Comparison of ENCODE assay signal across 13 cellular contexts in genomic region chr2:179446475-179447141, GRCh38.
A peak's percentile ranks its signal among the peaks of the same experiment; 100 is the strongest.
DNase-seq lines count a peak whose midpoint lies in the region; FAIRE-seq and TF ChIP-seq lines count a peak whose summit lies in the region.
"Had no signal": no experiment of that assay in that cellular context is flagged by ENCODE, and none has a peak within 500 bp of the region (broad histone marks: within the 10 kb centered on the region; RNA-seq: fewer than 3 reads in every experiment).

No MANE protein-coding gene starts in this region.

- WGBS in small intestine, 3 donors, result 9 to 53% (median 31%) methylated on average over 1 of the region's 1 CpG

- H3K27ac ChIP-seq in HEK293 (ENCODE audit: extremely low read depth, low read depth, low read length) (no peak overlapping the region), epithelial cell of prostate (peak overlapping the region; percentile 48), small intestine (ENCODE audit: low read depth in 1 of 2, low read length in 1 of 2) (no peak overlapping the region)
- H3K27ac ChIP-seq: GM23248 had no signal

- CTCF ChIA-PET in HEK293 (lab: Yijun Ruan, JAX), result interaction anchor here (1.5 to 3.0 kb wide), 2 partner anchors 24 to 651 kb away, joined by 5 to 9 read pairs; no protein-coding TSS in a partner anchor

- FAIRE-seq in RCC 7860 (lab: Jason Lieb, UNC), result peak; percentile 69
- FAIRE-seq in small intestine (lab: Jason Lieb, UNC), result no peak

- POLR2A ChIA-PET in HEK293 (lab: Yijun Ruan, JAX), result no interaction called here

- no peak for TF ChIP-seq CTCF in HEK293 (tag by site-specific recombination; IDR thresholded peaks at IDR 0.05)

- H3K4me1 ChIP-seq in HEK293 (ENCODE audit: control insufficient read depth, insufficient read depth, low read length), result peaks cover 3% of the 10 kb centered on the region; the same call in 1 of the 2 replicates
- H3K4me1 ChIP-seq in small intestine (ENCODE audit: control insufficient read depth in 2 of 2, insufficient read depth in 1 of 2, low read depth in 1 of 2, low read length in 1 of 2), result no peaks in the 10 kb centered on the region

- H3K36me3 ChIP-seq in HEK293 (ENCODE audit: control insufficient read depth in 2 of 2, insufficient read depth in 1 of 2, low read length in 2 of 2) (no peaks in the 10 kb centered on the region), small intestine (ENCODE audit: control insufficient read depth in 2 of 2, insufficient read depth in 2 of 2, low read length in 2 of 2) (no peaks in the 10 kb centered on the region)

- H3K9me3 ChIP-seq in HEK293 (ENCODE audit: control insufficient read depth, insufficient read depth, low read depth, low read length), result no peaks in the 10 kb centered on the region
- no peaks in the 10 kb centered on the region for H3K9me3 ChIP-seq in small intestine (ENCODE audit: control insufficient read depth, low read depth)

- DNase-seq in RCC 7860 (ENCODE audit: low spot score) (peak; percentile 9), epithelial cell of prostate (ENCODE audit: low read depth, low spot score) (peak; percentile 36), small intestine (peak; percentile 19), SHP77 treated with DMSO at 0.1 percent for 48 hours (lab: John Stamatoyannopoulos, UW) (no peak)
- DNase-seq in activated effector memory CD4-positive, alpha-beta T cell treated with anti-CD3 and anti-CD28 coated beads, Interleukin-2, amount 50 U/mL, for 16 hours, result no peak
- DNase-seq in stimulated activated CD4-positive, alpha-beta T cell treated with anti-CD3 and anti-CD28 coated beads, Interleukin-12 subunit alpha, Interleukin-12 subunit beta, amount 100 ng/mL, for 4 hours, result no peak
- DNase-seq: CD8-positive, alpha-beta memory T cell; GM23248; HFFc6; NCI-H187 treated with DMSO at 0.1 percent for 48 hours; NCI-H446 treated with DMSO at 0.1 percent for 48 hours; NCI-H774 had no signal

- H3K27me3 ChIP-seq in small intestine (ENCODE audit: control insufficient read depth in 2 of 2, insufficient read depth in 2 of 2, low read length in 2 of 2), result no peaks in the 10 kb centered on the region

- H3K4me3 ChIP-seq in HEK293 (ENCODE audit: low read depth, low read length), result no peak overlapping the region
- H3K4me3 ChIP-seq in small intestine (ENCODE audit: low read depth in 1 of 2, low read length in 2 of 2), result no peak overlapping the region
- H3K4me3 ChIP-seq: GM23248 had no signal

TF ChIP-seq in HEK293, 187 proteins besides CTCF, POLR2A, EP300 and RAD21 (continues in another document):
- TF ChIP-seq, protein P1, sequence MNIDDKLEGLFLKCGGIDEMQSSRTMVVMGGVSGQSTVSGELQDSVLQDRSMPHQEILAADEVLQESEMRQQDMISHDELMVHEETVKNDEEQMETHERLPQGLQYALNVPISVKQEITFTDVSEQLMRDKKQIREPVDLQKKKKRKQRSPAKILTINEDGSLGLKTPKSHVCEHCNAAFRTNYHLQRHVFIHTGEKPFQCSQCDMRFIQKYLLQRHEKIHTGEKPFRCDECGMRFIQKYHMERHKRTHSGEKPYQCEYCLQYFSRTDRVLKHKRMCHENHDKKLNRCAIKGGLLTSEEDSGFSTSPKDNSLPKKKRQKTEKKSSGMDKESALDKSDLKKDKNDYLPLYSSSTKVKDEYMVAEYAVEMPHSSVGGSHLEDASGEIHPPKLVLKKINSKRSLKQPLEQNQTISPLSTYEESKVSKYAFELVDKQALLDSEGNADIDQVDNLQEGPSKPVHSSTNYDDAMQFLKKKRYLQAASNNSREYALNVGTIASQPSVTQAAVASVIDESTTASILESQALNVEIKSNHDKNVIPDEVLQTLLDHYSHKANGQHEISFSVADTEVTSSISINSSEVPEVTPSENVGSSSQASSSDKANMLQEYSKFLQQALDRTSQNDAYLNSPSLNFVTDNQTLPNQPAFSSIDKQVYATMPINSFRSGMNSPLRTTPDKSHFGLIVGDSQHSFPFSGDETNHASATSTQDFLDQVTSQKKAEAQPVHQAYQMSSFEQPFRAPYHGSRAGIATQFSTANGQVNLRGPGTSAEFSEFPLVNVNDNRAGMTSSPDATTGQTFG (tag by site-specific recombination; IDR thresholded peaks at IDR 0.05; ENCODE audit: borderline replicate concordance), result no peak
- peak; percentile 66 for TF ChIP-seq ZXDB (tag by site-specific recombination; IDR thresholded peaks at IDR 0.05)
- TF ChIP-seq PRDM6 (tag by site-specific recombination; IDR thresholded peaks at IDR 0.05), result 0 out of 2 replicates have a peak, but pooled peaks have one; percentile 20
- TF ChIP-seq ZNF114 (tag by site-specific recombination; IDR thresholded peaks at IDR 0.05), result no peak
- 0 out of 2 replicates have a peak, but pooled peaks have one; percentile 33 for TF ChIP-seq BCL11B (tag by site-specific recombination; IDR thresholded peaks at IDR 0.05; ENCODE audit: low read depth)
- TF ChIP-seq ZNF140 (tag by site-specific recombination; IDR thresholded peaks at IDR 0.05), result no peak
- peak; percentile 77 for TF ChIP-seq FEZF1 (tag by site-specific recombination; IDR thresholded peaks at IDR 0.05)
- TF ChIP-seq KLF16 (tag by site-specific recombination; IDR thresholded peaks at IDR 0.05), result no peak
- 0 out of 2 replicates have a peak, but pooled peaks have one; percentile 53 for TF ChIP-seq ZNF580 (tag by site-specific recombination; IDR thresholded peaks at IDR 0.05)
- TF ChIP-seq ZEB2 (tag by site-specific recombination; IDR thresholded peaks at IDR 0.05), result no peak
- TF ChIP-seq MEIS1 (CRISPR knock-in tag; IDR thresholded peaks at IDR 0.05; ENCODE audit: borderline replicate concordance), result no peak
- TF ChIP-seq ZNF266 (tag by site-specific recombination; IDR thresholded peaks at IDR 0.05; ENCODE audit: low read depth), result no peak
- no peak for TF ChIP-seq ZBTB17 (tag by site-specific recombination; IDR thresholded peaks at IDR 0.05)
- TF ChIP-seq ZBTB48 (tag by site-specific recombination; IDR thresholded peaks at IDR 0.05), result no peak
- TF ChIP-seq ZSCAN23 (tag by site-specific recombination; IDR thresholded peaks at IDR 0.05), result no peak
- TF ChIP-seq HOXD13 (CRISPR knock-in tag; IDR thresholded peaks at IDR 0.05; ENCODE audit: borderline replicate concordance), result no peak
- TF ChIP-seq ZNF473 (tag by site-specific recombination; IDR thresholded peaks at IDR 0.05), result no peak
- 0 out of 2 replicates have a peak, but pooled peaks have one; percentile 19 for TF ChIP-seq PRDM4 (tag by site-specific recombination; IDR thresholded peaks at IDR 0.05)
- TF ChIP-seq ZNF785 (tag by site-specific recombination; IDR thresholded peaks at IDR 0.05), result no peak
- peak; percentile 79 for TF ChIP-seq BCL6B (tag by site-specific recombination; IDR thresholded peaks at IDR 0.05)
- TF ChIP-seq TRIM28 (IDR thresholded peaks at IDR 0.05; ENCODE audit: borderline replicate concordance, low read length), result no peak
- TF ChIP-seq ZNF596 (tag by site-specific recombination; IDR thresholded peaks at IDR 0.05), result no peak
- 0 out of 2 replicates have a peak, but pooled peaks have one; percentile 36 for TF ChIP-seq OVOL3 (tag by site-specific recombination; IDR thresholded peaks at IDR 0.05)
- no peak for TF ChIP-seq ZNF658 (tag by site-specific recombination; IDR thresholded peaks at IDR 0.05)
- TF ChIP-seq ZNF175 (tag by site-specific recombination; IDR thresholded peaks at IDR 0.05), result no peak

Comparison
In these comparisons a context has a peak if more than half of its experiments do, and no peak if none do; other contexts are left out.
1. DNase-seq: peak in RCC 7860 (single experiment), epithelial cell of prostate (single experiment) and small intestine (single experiment); none in SHP77 treated with DMSO at 0.1 percent for 48 hours (single experiment), activated effector memory CD4-positive, alpha-beta T cell treated with anti-CD3 and anti-CD28 coated beads, Interleukin-2, amount 50 U/mL, for 16 hours (single experiment) and stimulated activated CD4-positive, alpha-beta T cell treated with anti-CD3 and anti-CD28 coated beads, Interleukin-12 subunit alpha, Interleukin-12 subunit beta, amount 100 ng/mL, for 4 hours (single experiment).